13 cellular contexts compared by ENCODE assay signal in the genomic region with DNA sequence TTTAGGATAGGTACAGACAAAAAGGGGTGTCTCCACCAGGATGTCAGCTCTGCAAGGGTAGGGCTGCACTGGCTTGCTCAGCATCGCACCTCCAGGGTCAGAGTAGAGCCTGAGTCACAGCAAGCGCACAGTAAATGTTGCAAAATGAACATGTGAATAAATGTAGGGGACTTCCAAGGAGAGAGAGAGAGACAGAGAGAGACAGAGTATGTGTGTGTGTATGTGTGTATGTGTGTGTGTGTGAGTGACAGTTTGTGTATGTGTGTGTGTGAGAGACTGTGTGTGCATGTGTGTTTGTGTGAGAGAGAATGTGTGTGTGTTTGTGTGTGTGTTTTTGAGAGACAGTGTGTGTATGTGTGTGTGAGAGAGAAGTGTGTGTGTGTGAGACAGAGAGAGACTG.
A peak's percentile ranks its signal among the peaks of the same experiment; 100 is the strongest.
DNase-seq lines count a peak whose midpoint lies in the region; ATAC-seq lines count a peak whose summit lies in the region.
"Had no signal": no experiment of that assay in that cellular context is flagged by ENCODE, and none has a peak within 500 bp of the region (broad histone marks: within the 10 kb centered on the region; RNA-seq: fewer than 3 reads in every experiment).

No MANE protein-coding gene starts in this region.

- DNase-seq in GM04503 (ENCODE audit: low read depth) = peak; percentile 45
- DNase-seq in LHCN-M2 (ENCODE audit: low read depth) = peak; percentile 21
- no peak for DNase-seq in effector memory CD8-positive, alpha-beta T cell
- peak; percentile 63 for DNase-seq in natural killer cell treated with Interleukin-12 subunit alpha and Interleukin-12 subunit beta and Interleukin-15 and Interleukin-18, amount 100 ng/mL, for 72 hours (ENCODE audit: low spot score)
- DNase-seq in SK-N-DZ (ENCODE audit: low spot score) = no peak
- no peak for DNase-seq in dedifferentiated amniotic fluid mesenchymal stem cell (ENCODE audit: extremely low spot score)
- DNase-seq in SKM-1 (lab: John Stamatoyannopoulos, UW; ENCODE audit: unreplicated experiment) = no peak
- DNase-seq: activated B cell treated with CpG ODN at 0.5 μM for 24 hours, cortex of kidney, hippocampal formation, psoas muscle, SJCRH30, substantia nigra had no signal

- peaks cover 7 to 14% of the 10 kb centered on the region in 2 donors for H3K27me3 Mint-ChIP-seq in effector memory CD8-positive, alpha-beta T cell
- H3K27me3 Mint-ChIP-seq in natural killer cell treated with Interleukin-12 subunit alpha and Interleukin-12 subunit beta and Interleukin-15 and Interleukin-18, amount 100 ng/mL, for 72 hours = no peaks in the 10 kb centered on the region

- no peak overlapping the region for H3K27ac Mint-ChIP-seq in effector memory CD8-positive, alpha-beta T cell
- no peak overlapping the region for H3K27ac Mint-ChIP-seq in natural killer cell treated with Interleukin-12 subunit alpha and Interleukin-12 subunit beta and Interleukin-15 and Interleukin-18, amount 100 ng/mL, for 72 hours
- H3K27ac Mint-ChIP-seq: activated B cell treated with CpG ODN at 0.5 μM for 24 hours had no signal

- no peaks in the 10 kb centered on the region for H3K4me1 Mint-ChIP-seq in effector memory CD8-positive, alpha-beta T cell (ENCODE audit: low read depth in 2 of 2)
- H3K4me1 Mint-ChIP-seq in natural killer cell treated with Interleukin-12 subunit alpha and Interleukin-12 subunit beta and Interleukin-15 and Interleukin-18, amount 100 ng/mL, for 72 hours (ENCODE audit: low read depth in 2 of 2) = no peaks in the 10 kb centered on the region
- H3K4me1 Mint-ChIP-seq: activated B cell treated with CpG ODN at 0.5 μM for 24 hours had no signal

- H3K4me3 Mint-ChIP-seq in effector memory CD8-positive, alpha-beta T cell = no peak overlapping the region
- no peak overlapping the region for H3K4me3 Mint-ChIP-seq in natural killer cell treated with Interleukin-12 subunit alpha and Interleukin-12 subunit beta and Interleukin-15 and Interleukin-18, amount 100 ng/mL, for 72 hours
- H3K4me3 Mint-ChIP-seq: activated B cell treated with CpG ODN at 0.5 μM for 24 hours had no signal

- ATAC-seq in effector memory CD8-positive, alpha-beta T cell (replicated peaks) = peak; percentile 22
- ATAC-seq in natural killer cell treated with Interleukin-12 subunit alpha and Interleukin-12 subunit beta and Interleukin-15 and Interleukin-18, amount 100 ng/mL, for 72 hours = peak; percentile 91 to 93
- ATAC-seq: psoas muscle had no signal

- peaks cover 3 to 6% of the 10 kb centered on the region in 2 donors for H3K9me3 Mint-ChIP-seq in effector memory CD8-positive, alpha-beta T cell
- no peaks in the 10 kb centered on the region for H3K9me3 Mint-ChIP-seq in natural killer cell treated with Interleukin-12 subunit alpha and Interleukin-12 subunit beta and Interleukin-15 and Interleukin-18, amount 100 ng/mL, for 72 hours

- H3K36me3 Mint-ChIP-seq in effector memory CD8-positive, alpha-beta T cell (ENCODE audit: insufficient read depth) = no peaks in the 10 kb centered on the region
- H3K36me3 Mint-ChIP-seq in natural killer cell treated with Interleukin-12 subunit alpha and Interleukin-12 subunit beta and Interleukin-15 and Interleukin-18, amount 100 ng/mL, for 72 hours = no peaks in the 10 kb centered on the region

Comparison
In these comparisons a context has a peak if more than half of its experiments do, and no peak if none do; other contexts are left out.
1. DNase-seq: peak in GM04503 (single experiment), LHCN-M2 (single experiment) and natural killer cell treated with Interleukin-12 subunit alpha and Interleukin-12 subunit beta and Interleukin-15 and Interleukin-18, amount 100 ng/mL, for 72 hours (single experiment); none in effector memory CD8-positive, alpha-beta T cell (0 of 3), SK-N-DZ (single experiment), dedifferentiated amniotic fluid mesenchymal stem cell (single experiment) and SKM-1 (single experiment).